In genomic region chr1:228212966-228213844, GRCh38 we compare ENCODE assay signal across 8 cellular contexts. TPM values are rescaled to one million over a fixed set of nuclear protein-coding genes. Genes with fewer than 3 reads are reported as not detected.
DNase-seq lines count a peak whose midpoint lies in the region; ATAC-seq, FAIRE-seq and TF ChIP-seq lines count a peak whose summit lies in the region.

No MANE protein-coding gene starts in this region.

- no peak overlapping the region for H3K9ac ChIP-seq in HepG2 (ENCODE audit: insufficient read depth, low read depth, low read length)

- no TSS peak for BruUV-seq in HepG2 (replicated peaks; lab: Mats Ljungman, UMichigan)

- no peak for FAIRE-seq in HepG2 (lab: Jason Lieb, UNC)

- TF ChIP-seq POLR2A in HepG2 (IDR thresholded peaks at IDR 0.05; ENCODE audit: insufficient read depth in 1 of 2, low read depth in 2 of 2, low read length in 2 of 2), result no peak

- peak overlapping the region in 2 of 3 experiments; percentile 45 to 58; a peak in 2 of 6 replicates for H3K4me3 ChIP-seq in HepG2 (replicated peaks in 1 of 3; ENCODE audit: insufficient read depth in 1 of 3, low read depth in 2 of 3, low read length in 3 of 3)

- no peak overlapping the region for H2AFZ ChIP-seq in HepG2 (ENCODE audit: low read length)

- ATAC-seq in GM19023 (IDR thresholded peaks at IDR 0.05; ENCODE audit: unreplicated experiment) (peak; percentile 90), HG03280 (IDR thresholded peaks at IDR 0.05; ENCODE audit: unreplicated experiment) (peak; percentile 91), HepG2 (peak; percentile 86)

- H3K27ac ChIP-seq in HepG2 (ENCODE audit: extremely low read length, insufficient read depth, low read length), result no peak overlapping the region

- WGBS in HepG2 (ENCODE audit: low lambda C conversion rate), result 11% methylated on average over 35 of the region's 67 CpGs

- TF ChIP-seq EP300 in HepG2 (IDR thresholded peaks at IDR 0.05; ENCODE audit: low read depth in 2 of 2, low read length in 2 of 2) (no peak), HepG2 (CRISPR knock-in tag; IDR thresholded peaks at IDR 0.05; ENCODE audit: borderline replicate concordance) (no peak)

- POLR2A ChIA-PET in HepG2 (lab: Yijun Ruan, JAX), result no interaction called here

- no peaks in the 10 kb centered on the region for H4K20me1 ChIP-seq in HepG2 (ENCODE audit: insufficient read depth, low read length)

- H3K36me3 ChIP-seq in HepG2 (replicated peaks in 1 of 2; ENCODE audit: control insufficient read depth in 1 of 2, insufficient read depth in 2 of 2, low read length in 2 of 2), result no peaks in the 10 kb centered on the region

- H3K4me2 ChIP-seq in HepG2 (ENCODE audit: low read depth, low read length), result peak overlapping the region; percentile 77

- no peaks in the 10 kb centered on the region for H3K4me1 ChIP-seq in HepG2 (ENCODE audit: insufficient read depth, low read length)

- no peaks in the 10 kb centered on the region for H3K79me2 ChIP-seq in HepG2 (ENCODE audit: insufficient read depth, low read length)

- CTCF ChIA-PET in HepG2 (lab: Yijun Ruan, JAX; ENCODE audit: low intra/inter-chr PET ratio, low total read pairs), result interaction anchor here (2.1 kb wide), 1 partner anchor 302 kb away, joined by 10 read pairs; no protein-coding TSS in a partner anchor

- no peaks in the 10 kb centered on the region for H3K9me3 ChIP-seq in HepG2 (ENCODE audit: low read length)

- TF ChIP-seq RAD21 in HepG2 (CRISPR knock-in tag; IDR thresholded peaks at IDR 0.05), result 0 out of 2 replicates have a peak, but pooled peaks have one; percentile 57

- intact Hi-C loops in HepG2 (cut with micrococcal nuclease; ENCODE audit: unreplicated experiment), result no loop called here

- peak; percentile 89 for TF ChIP-seq CTCF in HepG2 (CRISPR knock-in tag; IDR thresholded peaks at IDR 0.05)

- peaks cover 4 to 34% of the 10 kb centered on the region in 2 experiments for H3K27me3 ChIP-seq in HepG2 (ENCODE audit: control insufficient read depth in 1 of 2, insufficient read depth in 2 of 2, low read length in 2 of 2)

- in situ Hi-C loops in HepG2 (cut with HindIII; ENCODE audit: extremely low pct_ligation_motif_present, low pct_unique_long_range_greater_than_20kb), result no loop called here

- DNase-seq in AG08396 (ENCODE audit: low spot score), result peak; percentile 95
- peak; percentile 86 for DNase-seq in NCI-H460 (ENCODE audit: extremely low read depth, low read depth)
- DNase-seq in activated CD4-positive, alpha-beta T cell treated with anti-CD3 and anti-CD28 coated beads for 4 hours, result peak; percentile 88 to 90
- peak; percentile 77 for DNase-seq in dedifferentiated amniotic fluid mesenchymal stem cell (ENCODE audit: extremely low spot score)
- DNase-seq in HepG2 (ENCODE audit: low spot score), result peak; percentile 25
- DNase-seq in stimulated activated CD4-positive, alpha-beta T cell treated with anti-CD3 and anti-CD28 coated beads, Interleukin-4, amount 100 ng/mL, for 1 hour, result peak; percentile 93

RNA-seq across cellular contexts. Expression of gene OBSCN, which starts 5.4 kb away (rescaled TPM):
- total RNA-seq in NCI-H460 (2014; rRNA removed; shearing (Covaris generic)), result 14.3 and 19.0 TPM in 2 replicates
- polyA plus RNA-seq in NCI-H460 (2014; cell fraction: nucleus; rRNA removed), result 84.3 and 110 TPM in 2 replicates
- 0.08 and 0.20 TPM in 2 replicates for total RNA-seq in HepG2 (2016; rRNA removed; fragmentation: Illumina TruSeq; extraction: Trizol)
- not detected in 2 replicates for total RNA-seq in HepG2 (2016; cell fraction: cytosol; rRNA removed; fragmentation: Illumina TruSeq; extraction: Trizol; ENCODE audit: low read depth)
- 0.09 and 0.13 TPM in 2 replicates for total RNA-seq in HepG2 (2016; cell fraction: insoluble cytoplasmic fraction; rRNA removed; fragmentation: Illumina TruSeq; extraction: Trizol)
- total RNA-seq in HepG2 (2016; cell fraction: membrane; rRNA removed; fragmentation: Illumina TruSeq; extraction: Trizol), result 0.06 and 0.07 TPM in 2 replicates
- total RNA-seq in HepG2 (2016; cell fraction: nucleus; rRNA removed; fragmentation: Illumina TruSeq; extraction: Trizol), result 0.12 TPM in 1 of 2 replicates, not detected in the other
- polyA plus RNA-seq in HepG2 (2011; rRNA removed), result 0.10 and 0.20 TPM in 2 replicates
- 0.03 and 0.07 TPM in 2 replicates for polyA plus RNA-seq in HepG2 (2011; cell fraction: cytosol; rRNA removed)
- 0.58 and 1.1 TPM in 2 replicates for polyA plus RNA-seq in HepG2 (2011; cell fraction: nucleus; rRNA removed)
- polyA plus RNA-seq in HepG2 (2012), result 0.09 and 0.55 TPM in 2 replicates
- not detected in 2 replicates for polyA plus RNA-seq in HepG2 (2016; cell fraction: cytosol; fragmentation: Illumina TruSeq; extraction: Trizol; ENCODE audit: low read depth)
- 0.08 and 0.10 TPM in 2 replicates for polyA plus RNA-seq in HepG2 (2016; cell fraction: insoluble cytoplasmic fraction; fragmentation: Illumina TruSeq; extraction: Trizol; ENCODE audit: low read depth)
- polyA plus RNA-seq in HepG2 (2016; cell fraction: membrane; fragmentation: Illumina TruSeq; extraction: Trizol; ENCODE audit: low read depth), result not detected in 2 replicates
- 0.14 and 0.32 TPM in 2 replicates for polyA plus RNA-seq in HepG2 (2016; cell fraction: nucleus; fragmentation: Illumina TruSeq; extraction: Trizol; ENCODE audit: insufficient read depth, low read depth)
- polyA minus RNA-seq in HepG2 (2011; rRNA and poly(A)+ RNA removed; ENCODE audit: low replicate concordance), result 0.24 and 23.5 TPM in 2 replicates
- polyA minus RNA-seq in HepG2 (2011; cell fraction: cytosol; rRNA and poly(A)+ RNA removed), result 0.10 and 0.35 TPM in 2 replicates
- polyA minus RNA-seq in HepG2 (2011; cell fraction: nucleus; rRNA and poly(A)+ RNA removed), result 0.52 and 0.99 TPM in 2 replicates

RNA-seq across cellular contexts. Expression of gene IBA57, which starts 47.6 kb away (rescaled TPM):
- total RNA-seq in NCI-H460 (2014; rRNA removed; shearing (Covaris generic)), result 3.7 and 5.0 TPM in 2 replicates
- polyA plus RNA-seq in NCI-H460 (2014; cell fraction: nucleus; rRNA removed), result 8.4 and 11.3 TPM in 2 replicates
- 9.7 and 10.2 TPM in 2 replicates for total RNA-seq in HepG2 (2016; rRNA removed; fragmentation: Illumina TruSeq; extraction: Trizol)
- 0.81 and 1.6 TPM in 2 replicates for total RNA-seq in HepG2 (2016; cell fraction: cytosol; rRNA removed; fragmentation: Illumina TruSeq; extraction: Trizol; ENCODE audit: low read depth)
- 8.3 and 9.2 TPM in 2 replicates for total RNA-seq in HepG2 (2016; cell fraction: insoluble cytoplasmic fraction; rRNA removed; fragmentation: Illumina TruSeq; extraction: Trizol)
- 2.3 and 3.6 TPM in 2 replicates for total RNA-seq in HepG2 (2016; cell fraction: membrane; rRNA removed; fragmentation: Illumina TruSeq; extraction: Trizol)
- total RNA-seq in HepG2 (2016; cell fraction: nucleus; rRNA removed; fragmentation: Illumina TruSeq; extraction: Trizol), result 3.8 and 4.7 TPM in 2 replicates
- 2.3 and 4.2 TPM in 2 replicates for polyA plus RNA-seq in HepG2 (2011; rRNA removed)
- 1.7 and 3.8 TPM in 2 replicates for polyA plus RNA-seq in HepG2 (2011; cell fraction: cytosol; rRNA removed)
- polyA plus RNA-seq in HepG2 (2011; cell fraction: nucleus; rRNA removed), result 3.6 and 5.6 TPM in 2 replicates
- 2.1 and 2.8 TPM in 2 replicates for polyA plus RNA-seq in HepG2 (2012)
- polyA plus RNA-seq in HepG2 (2016; cell fraction: cytosol; fragmentation: Illumina TruSeq; extraction: Trizol; ENCODE audit: low read depth), result 0.59 and 1.2 TPM in 2 replicates
- polyA plus RNA-seq in HepG2 (2016; cell fraction: insoluble cytoplasmic fraction; fragmentation: Illumina TruSeq; extraction: Trizol; ENCODE audit: low read depth), result 7.5 and 7.6 TPM in 2 replicates
- 2.2 and 2.3 TPM in 2 replicates for polyA plus RNA-seq in HepG2 (2016; cell fraction: membrane; fragmentation: Illumina TruSeq; extraction: Trizol; ENCODE audit: low read depth)
- 4.3 and 5.9 TPM in 2 replicates for polyA plus RNA-seq in HepG2 (2016; cell fraction: nucleus; fragmentation: Illumina TruSeq; extraction: Trizol; ENCODE audit: insufficient read depth, low read depth)
- polyA minus RNA-seq in HepG2 (2011; rRNA and poly(A)+ RNA removed; ENCODE audit: low replicate concordance), result 2.7 and 11.4 TPM in 2 replicates
- polyA minus RNA-seq in HepG2 (2011; cell fraction: cytosol; rRNA and poly(A)+ RNA removed), result 3.1 and 4.6 TPM in 2 replicates
- 3.7 and 5.7 TPM in 2 replicates for polyA minus RNA-seq in HepG2 (2011; cell fraction: nucleus; rRNA and poly(A)+ RNA removed)

Comparison
In these comparisons a context has a peak if more than half of its experiments do, and no peak if none do; other contexts are left out.
1. DNase-seq: peak in every context shown above with its lines; median percentile 95 in AG08396; 93 in stimulated activated CD4-positive, alpha-beta T cell treated with anti-CD3 and anti-CD28 coated beads, Interleukin-4, amount 100 ng/mL, for 1 hour; 89 in activated CD4-positive, alpha-beta T cell treated with anti-CD3 and anti-CD28 coated beads for 4 hours; 86 in NCI-H460; 77 in dedifferentiated amniotic fluid mesenchymal stem cell; 25 in HepG2.
2. RNA of gene OBSCN, which starts 5.4 kb away (total RNA-seq): 14.3 to 19.0 TPM in NCI-H460; 0.06 to 0.20 TPM in HepG2; every median in the first group is over 10 times any median in the second.
3. Peak in every context shown above with its lines, with median percentiles within 50 percentile points of each other: ATAC-seq.